1 cellular context compared by ENCODE assay signal in the genomic region with DNA sequence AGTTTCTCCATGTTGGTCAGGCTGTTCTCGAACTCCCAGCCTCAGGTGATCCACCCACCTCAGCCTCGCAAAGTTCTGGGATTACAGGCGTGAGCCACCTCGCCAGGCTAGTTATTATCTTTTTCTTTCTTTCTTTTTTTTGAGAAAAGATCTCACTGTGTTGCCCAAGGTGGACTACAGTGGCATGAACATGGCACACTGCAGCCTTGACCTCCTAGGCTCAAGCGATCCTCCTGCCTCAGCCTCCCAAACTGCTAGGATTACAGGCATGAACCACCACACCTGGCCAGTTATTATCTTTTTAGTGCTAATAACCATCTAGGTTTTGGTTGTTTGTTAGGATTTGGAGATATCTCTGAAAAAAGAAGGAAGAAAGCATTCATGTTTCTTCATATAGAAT.
TF ChIP-seq lines count a peak whose summit lies in the region.

No MANE protein-coding gene starts in this region.

TF ChIP-seq in GM12878, 131 proteins besides CTCF, POLR2A, EP300 and RAD21:
- TF ChIP-seq, protein P1, sequence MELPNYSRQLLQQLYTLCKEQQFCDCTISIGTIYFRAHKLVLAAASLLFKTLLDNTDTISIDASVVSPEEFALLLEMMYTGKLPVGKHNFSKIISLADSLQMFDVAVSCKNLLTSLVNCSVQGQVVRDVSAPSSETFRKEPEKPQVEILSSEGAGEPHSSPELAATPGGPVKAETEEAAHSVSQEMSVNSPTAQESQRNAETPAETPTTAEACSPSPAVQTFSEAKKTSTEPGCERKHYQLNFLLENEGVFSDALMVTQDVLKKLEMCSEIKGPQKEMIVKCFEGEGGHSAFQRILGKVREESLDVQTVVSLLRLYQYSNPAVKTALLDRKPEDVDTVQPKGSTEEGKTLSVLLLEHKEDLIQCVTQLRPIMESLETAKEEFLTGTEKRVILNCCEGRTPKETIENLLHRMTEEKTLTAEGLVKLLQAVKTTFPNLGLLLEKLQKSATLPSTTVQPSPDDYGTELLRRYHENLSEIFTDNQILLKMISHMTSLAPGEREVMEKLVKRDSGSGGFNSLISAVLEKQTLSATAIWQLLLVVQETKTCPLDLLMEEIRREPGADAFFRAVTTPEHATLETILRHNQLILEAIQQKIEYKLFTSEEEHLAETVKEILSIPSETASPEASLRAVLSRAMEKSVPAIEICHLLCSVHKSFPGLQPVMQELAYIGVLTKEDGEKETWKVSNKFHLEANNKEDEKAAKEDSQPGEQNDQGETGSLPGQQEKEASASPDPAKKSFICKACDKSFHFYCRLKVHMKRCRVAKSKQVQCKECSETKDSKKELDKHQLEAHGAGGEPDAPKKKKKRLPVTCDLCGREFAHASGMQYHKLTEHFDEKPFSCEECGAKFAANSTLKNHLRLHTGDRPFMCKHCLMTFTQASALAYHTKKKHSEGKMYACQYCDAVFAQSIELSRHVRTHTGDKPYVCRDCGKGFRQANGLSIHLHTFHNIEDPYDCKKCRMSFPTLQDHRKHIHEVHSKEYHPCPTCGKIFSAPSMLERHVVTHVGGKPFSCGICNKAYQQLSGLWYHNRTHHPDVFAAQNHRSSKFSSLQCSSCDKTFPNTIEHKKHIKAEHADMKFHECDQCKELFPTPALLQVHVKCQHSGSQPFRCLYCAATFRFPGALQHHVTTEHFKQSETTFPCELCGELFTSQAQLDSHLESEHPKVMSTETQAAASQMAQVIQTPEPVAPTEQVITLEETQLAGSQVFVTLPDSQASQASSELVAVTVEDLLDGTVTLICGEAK (IDR thresholded peaks at IDR 0.05; ENCODE audit: borderline replicate concordance) = no peak
- peak; percentile 46; the same call in 1 of the 2 replicates for TF ChIP-seq NFXL1 (IDR thresholded peaks at IDR 0.05; ENCODE audit: borderline replicate concordance)
- peak in 1 of 2 experiments; percentile 86; a peak in 1 of 4 replicates for TF ChIP-seq ETV6 (conservative IDR thresholded peaks at IDR 0.05 in 1 of 2, IDR thresholded peaks at IDR 0.05 in 1 of 2; ENCODE audit: borderline replicate concordance in 1 of 2, low read depth in 1 of 2)
TF ChIP-seq in GM12878: peak in this region for 2.
